Comparison of ENCODE assay signal across 15 cellular contexts in the genomic region with DNA sequence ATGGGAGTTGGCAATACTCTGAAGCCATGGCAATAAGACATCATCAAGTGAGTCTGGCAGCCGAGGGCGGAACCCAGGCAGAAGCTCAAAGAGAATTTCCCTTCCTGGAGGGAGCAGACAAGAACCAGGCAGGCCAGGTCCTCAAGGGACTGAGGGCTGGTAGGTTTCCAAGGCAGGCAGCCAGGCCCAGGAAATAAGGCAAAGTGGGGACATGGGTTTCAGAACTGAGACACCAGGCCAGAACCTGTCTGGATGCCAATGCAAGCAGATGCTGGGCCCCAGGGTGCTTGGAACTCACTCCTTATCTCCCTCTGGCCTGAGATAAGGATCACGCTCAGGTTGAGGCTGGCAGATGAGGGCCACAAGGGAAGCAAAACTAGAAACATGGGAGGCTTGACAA. TPM values are rescaled to one million over a fixed set of nuclear protein-coding genes. Genes with fewer than 3 reads are reported as not detected.
DNase-seq lines count a peak whose midpoint lies in the region; ATAC-seq and TF ChIP-seq lines count a peak whose summit lies in the region.
"Had no signal": no experiment of that assay in that cellular context is flagged by ENCODE, and none has a peak within 500 bp of the region (broad histone marks: within the 10 kb centered on the region; RNA-seq: fewer than 3 reads in every experiment).

No MANE protein-coding gene starts in this region.

- CTCF ChIA-PET in activated CD8-positive, alpha-beta T cell treated with anti-CD3 and anti-CD28 coated beads, Interleukin-2, amount 10 ng/mL, durations not matched to agents 7 days and 5 days (lab: Charles Lee): no interaction called here

- no CpG with 5 or more reads among the region's 3 CpGs for WGBS in mesendoderm (ENCODE audit: extremely low coverage, insufficient coverage, low lambda C conversion rate)

- H3K18ac ChIP-seq in mesendoderm (ENCODE audit: low read length): no peak overlapping the region

- no peak overlapping the region for H2BK5ac ChIP-seq in mesendoderm (ENCODE audit: low read length)

- H3K56ac ChIP-seq in mesendoderm (ENCODE audit: low read length): no peak overlapping the region

- H3K27me3 ChIP-seq in BE2C (no peaks in the 10 kb centered on the region), mesendoderm (ENCODE audit: insufficient read depth, low read length, poor library complexity) (no peaks in the 10 kb centered on the region), neural progenitor cell (no peaks in the 10 kb centered on the region)

- no peaks in the 10 kb centered on the region for H3K36me3 ChIP-seq in BE2C
- no peaks in the 10 kb centered on the region for H3K36me3 ChIP-seq in mesendoderm (ENCODE audit: control insufficient read depth, insufficient read depth, low read length)
- no peaks in the 10 kb centered on the region for H3K36me3 ChIP-seq in neural progenitor cell

- H2BK120ac ChIP-seq in mesendoderm (ENCODE audit: low read depth, low read length): no peak overlapping the region

- H3K4me1 Mint-ChIP-seq in activated CD8-positive, alpha-beta T cell treated with anti-CD3 and anti-CD28 coated beads, Interleukin-2, amount 10 ng/mL, durations not matched to agents 7 days and 5 days (ENCODE audit: low read depth): no peaks in the 10 kb centered on the region
- peaks cover 2% of the 10 kb centered on the region for H3K4me1 Mint-ChIP-seq in neural progenitor cell

- H3K23ac ChIP-seq in mesendoderm (ENCODE audit: low read length): no peak overlapping the region

- DNase-seq in BE2C: peak; percentile 59
- peak; percentile 89 for DNase-seq in G401 (ENCODE audit: low spot score)
- peak; percentile 69 for DNase-seq in cerebellum (ENCODE audit: low spot score)
- peak; percentile 23 for DNase-seq in mesendoderm
- no peak for DNase-seq in activated CD4-positive, alpha-beta T cell treated with anti-CD3 and anti-CD28 coated beads, Interleukin-2, amount 50 U/mL, for 4 hours
- DNase-seq in activated CD8-positive, alpha-beta T cell treated with anti-CD3 and anti-CD28 coated beads, Interleukin-2, amount 10 ng/mL, durations not matched to agents 7 days and 5 days: no peak
- no peak for DNase-seq in neural progenitor cell (ENCODE audit: low spot score)
- DNase-seq: AML-193, Caco-2, DMS53, MV-4-11, NCI-H1417, NCI-H1930, NCI-H524 treated with DMSO at 0.1 percent for 48 hours had no signal

- peaks cover 7% of the 10 kb centered on the region for H3K27me3 Mint-ChIP-seq in activated CD8-positive, alpha-beta T cell treated with anti-CD3 and anti-CD28 coated beads, Interleukin-2, amount 10 ng/mL, durations not matched to agents 7 days and 5 days (ENCODE audit: low read depth)
- no peaks in the 10 kb centered on the region for H3K27me3 Mint-ChIP-seq in neural progenitor cell (ENCODE audit: insufficient read depth, low read depth)

- no peak overlapping the region for H2AFZ ChIP-seq in neural progenitor cell (replicated peaks)

- no peak overlapping the region for H2BK15ac ChIP-seq in mesendoderm (replicated peaks; ENCODE audit: low read depth)

- H3K4me1 ChIP-seq in BE2C: peaks cover 21% of the 10 kb centered on the region
- no peaks in the 10 kb centered on the region for H3K4me1 ChIP-seq in mesendoderm (ENCODE audit: control insufficient read depth, low read depth, low read length)
- H3K4me1 ChIP-seq in neural progenitor cell: no peaks in the 10 kb centered on the region
- H3K4me1 ChIP-seq: Caco-2 had no signal

- no peak overlapping the region for H3K27ac Mint-ChIP-seq in activated CD8-positive, alpha-beta T cell treated with anti-CD3 and anti-CD28 coated beads, Interleukin-2, amount 10 ng/mL, durations not matched to agents 7 days and 5 days
- no peak overlapping the region for H3K27ac Mint-ChIP-seq in neural progenitor cell

- no peak overlapping the region for H4K8ac ChIP-seq in mesendoderm (ENCODE audit: low read depth, low read length)

- H3K4me2 ChIP-seq in mesendoderm (ENCODE audit: low read length) (no peak overlapping the region), neural progenitor cell (no peak overlapping the region)

- H3K9ac ChIP-seq in mesendoderm (ENCODE audit: low read length) (no peak overlapping the region), neural progenitor cell (no peak overlapping the region)

- H3K4ac ChIP-seq in mesendoderm (ENCODE audit: low read depth, low read length): no peak overlapping the region

- no peak overlapping the region for H3K4me3 ChIP-seq in BE2C (ENCODE audit: low read depth, low read length)
- H3K4me3 ChIP-seq in mesendoderm (ENCODE audit: low read length): no peak overlapping the region
- no peak overlapping the region for H3K4me3 ChIP-seq in neural progenitor cell

- no peak for ATAC-seq in activated CD8-positive, alpha-beta T cell treated with anti-CD3 and anti-CD28 coated beads, Interleukin-2, amount 10 ng/mL, durations not matched to agents 7 days and 5 days

- in situ Hi-C loops in G401 (cut with HindIII; ENCODE audit: low sequenced_read_pairs): no loop called here

- H3K27ac ChIP-seq in mesendoderm (ENCODE audit: low read depth, low read length): no peak overlapping the region
- H3K27ac ChIP-seq in neural progenitor cell: no peak overlapping the region

- no peak overlapping the region for H3K4me3 Mint-ChIP-seq in activated CD8-positive, alpha-beta T cell treated with anti-CD3 and anti-CD28 coated beads, Interleukin-2, amount 10 ng/mL, durations not matched to agents 7 days and 5 days
- H3K4me3 Mint-ChIP-seq in neural progenitor cell: no peak overlapping the region

- H3K9me3 Mint-ChIP-seq in activated CD8-positive, alpha-beta T cell treated with anti-CD3 and anti-CD28 coated beads, Interleukin-2, amount 10 ng/mL, durations not matched to agents 7 days and 5 days (ENCODE audit: insufficient read depth): no peaks in the 10 kb centered on the region
- no peaks in the 10 kb centered on the region for H3K9me3 Mint-ChIP-seq in neural progenitor cell

- POLR2A ChIA-PET in activated CD8-positive, alpha-beta T cell treated with anti-CD3 and anti-CD28 coated beads, Interleukin-2, amount 10 ng/mL, durations not matched to agents 7 days and 5 days (lab: Charles Lee): no interaction called here

- no peak overlapping the region for H2AK5ac ChIP-seq in mesendoderm (ENCODE audit: low read length)

- no peak overlapping the region for H4K5ac ChIP-seq in mesendoderm (ENCODE audit: low read length)

- H3K79me2 ChIP-seq in mesendoderm (ENCODE audit: control insufficient read depth, insufficient read depth, low read length): no peaks in the 10 kb centered on the region
- no peaks in the 10 kb centered on the region for H3K79me2 ChIP-seq in neural progenitor cell (ENCODE audit: low read depth)

- H3K36me3 Mint-ChIP-seq in activated CD8-positive, alpha-beta T cell treated with anti-CD3 and anti-CD28 coated beads, Interleukin-2, amount 10 ng/mL, durations not matched to agents 7 days and 5 days (ENCODE audit: low read depth): no peaks in the 10 kb centered on the region
- no peaks in the 10 kb centered on the region for H3K36me3 Mint-ChIP-seq in neural progenitor cell

- H4K20me1 ChIP-seq in neural progenitor cell (ENCODE audit: low read depth): no peaks in the 10 kb centered on the region

- H3K9me3 ChIP-seq in BE2C (no peaks in the 10 kb centered on the region), neural progenitor cell (ENCODE audit: low read depth) (no peaks in the 10 kb centered on the region)
- H3K9me3 ChIP-seq: Caco-2 had no signal

- H3K79me1 ChIP-seq in mesendoderm (ENCODE audit: low read length): no peaks in the 10 kb centered on the region

- no peaks in the 10 kb centered on the region for H3F3A ChIP-seq in neural progenitor cell (ENCODE audit: low read depth)

- no peak for TF ChIP-seq CTCF in BE2C (IDR thresholded peaks at IDR 0.05; ENCODE audit: low read depth, low read length)
- TF ChIP-seq CTCF in neural progenitor cell (IDR thresholded peaks at IDR 0.05): no peak

RNA-seq across cellular contexts. Expression of a gene that starts 8.9 kb away (rescaled TPM):
- not detected for polyA plus RNA-seq in BE2C (2012; ENCODE audit: insufficient read depth, insufficient read length, low read depth)
- total RNA-seq in G401 (2014; rRNA removed; shearing (Covaris generic)): not detected in 2 replicates
- total RNA-seq in cerebellum (0.73 TPM), neural progenitor cell (ENCODE audit: low replicate concordance) (not detected in 2 replicates)
- polyA plus RNA-seq in mesendoderm (2013, experiment 1 of 2): not detected
- not detected for polyA plus RNA-seq in mesendoderm (2013, experiment 2 of 2)
- total RNA-seq in activated CD8-positive, alpha-beta T cell treated with anti-CD3 and anti-CD28 coated beads, Interleukin-2, amount 10 ng/mL, durations not matched to agents 7 days and 5 days: not detected
- total RNA-seq: Caco-2, H4 had no signal

Comparison
In these comparisons a context has a peak if more than half of its experiments do, and no peak if none do; other contexts are left out.
1. DNase-seq: peak in BE2C (single experiment), G401 (single experiment), cerebellum (single experiment) and mesendoderm (single experiment); none in activated CD4-positive, alpha-beta T cell treated with anti-CD3 and anti-CD28 coated beads, Interleukin-2, amount 50 U/mL, for 4 hours (0 of 2), activated CD8-positive, alpha-beta T cell treated with anti-CD3 and anti-CD28 coated beads, Interleukin-2, amount 10 ng/mL, durations not matched to agents 7 days and 5 days (single experiment) and neural progenitor cell (single experiment).